ENCODE assay signal across 8 cellular contexts in the genomic region with DNA sequence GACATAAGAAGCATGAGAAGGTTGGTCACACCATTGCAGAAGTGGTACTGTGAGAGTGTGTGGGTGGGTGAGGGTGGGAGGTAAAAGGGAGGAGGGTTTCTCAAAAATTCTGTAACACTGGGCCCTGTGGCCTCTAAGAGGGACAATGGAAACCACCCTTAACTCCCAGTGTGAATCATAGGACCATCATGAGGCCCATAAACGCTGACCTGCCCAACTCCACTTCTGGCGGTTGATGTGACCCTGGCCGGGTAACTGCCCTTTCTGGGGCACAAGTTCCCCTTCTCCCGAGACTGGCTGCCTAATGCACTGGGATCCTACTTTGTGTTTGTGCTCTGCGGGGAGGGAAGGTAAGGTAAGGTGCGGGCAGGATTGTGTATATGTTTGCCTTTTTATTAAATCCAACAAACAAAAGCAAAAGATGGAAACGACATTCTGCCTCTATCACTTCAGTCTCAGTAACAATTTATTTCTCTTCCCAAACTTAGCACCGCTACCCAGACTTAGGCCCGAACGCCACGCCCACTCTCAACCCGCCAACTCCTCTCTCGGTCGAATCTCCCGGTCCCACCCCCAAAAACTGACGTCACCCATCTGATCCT. TPM values are rescaled to one million over a fixed set of nuclear protein-coding genes. Genes with fewer than 3 reads are reported as not detected.
DNase-seq lines count a peak whose midpoint lies in the region; ATAC-seq and TF ChIP-seq lines count a peak whose summit lies in the region.

No MANE protein-coding gene starts in this region.

- H3K4me3 ChIP-seq in BLaER1 (peak overlapping the region; percentile 84), endodermal cell (ENCODE audit: low read length) (peak overlapping the region; percentile 97)

- H3K9me3 Mint-ChIP-seq in endodermal cell = no peaks in the 10 kb centered on the region
- H3K9me3 Mint-ChIP-seq in mesothelial cell of epicardium = no peaks in the 10 kb centered on the region

- H3K4me2 ChIP-seq in BLaER1 = peak overlapping the region; percentile 91

- H3K9ac ChIP-seq in BLaER1 (peak overlapping the region; percentile 89), endodermal cell (ENCODE audit: extremely low read depth, low read length, poor library complexity, severe bottlenecking) (peak overlapping the region; percentile 99)

- H3K27ac Mint-ChIP-seq in endodermal cell (peak overlapping the region; percentile 100), mesothelial cell of epicardium (peak overlapping the region; percentile 99)

- ATAC-seq in GM19395 (IDR thresholded peaks at IDR 0.05; ENCODE audit: unreplicated experiment) (peak; percentile 89), HG03460 (IDR thresholded peaks at IDR 0.05; ENCODE audit: unreplicated experiment) (peak; percentile 75)

- H3K27me3 Mint-ChIP-seq in endodermal cell (ENCODE audit: insufficient read depth) (peaks cover 12% of the 10 kb centered on the region), mesothelial cell of epicardium (ENCODE audit: low read depth) (peaks cover 21% of the 10 kb centered on the region)

- no peak for TF ChIP-seq CTCF in endodermal cell (conservative IDR thresholded peaks at IDR 0.05)
- no peak for TF ChIP-seq CTCF in mesothelial cell of epicardium (IDR thresholded peaks at IDR 0.05; ENCODE audit: unreplicated experiment)

- peak overlapping the region; percentile 85 for H3K4me3 Mint-ChIP-seq in endodermal cell
- peak overlapping the region; percentile 92 for H3K4me3 Mint-ChIP-seq in mesothelial cell of epicardium

- H3K27ac ChIP-seq in BLaER1 (peak overlapping the region; percentile 93), endodermal cell (ENCODE audit: low read depth, low read length) (peak overlapping the region; percentile 96)

- H3K9me3 ChIP-seq in BLaER1 (no peaks in the 10 kb centered on the region), endodermal cell (ENCODE audit: control insufficient read depth, low read length) (no peaks in the 10 kb centered on the region)

- H3K27me3 ChIP-seq in BLaER1 (peaks cover 26% of the 10 kb centered on the region), endodermal cell (ENCODE audit: control insufficient read depth, insufficient read depth, low read length, poor library complexity, severe bottlenecking) (peaks cover 9% of the 10 kb centered on the region)

- H3K36me3 Mint-ChIP-seq in endodermal cell (ENCODE audit: low read depth) (peaks cover 26% of the 10 kb centered on the region), mesothelial cell of epicardium (peaks cover 8% of the 10 kb centered on the region)

- H4K20me1 ChIP-seq in BLaER1 = peaks cover 25% of the 10 kb centered on the region

- H3K4me1 ChIP-seq in BLaER1 = peaks cover 24% of the 10 kb centered on the region
- peaks cover 4% of the 10 kb centered on the region for H3K4me1 ChIP-seq in endodermal cell (ENCODE audit: control insufficient read depth, insufficient read depth, low read length)

- WGBS in endodermal cell (ENCODE audit: insufficient coverage in 1 of 2, insufficient read length in 1 of 2), 2 experiments = 1 to 4% methylated on average over 11 to 14 of the region's 16 CpGs

- H3K4me1 Mint-ChIP-seq in endodermal cell = peaks cover 12% of the 10 kb centered on the region
- H3K4me1 Mint-ChIP-seq in mesothelial cell of epicardium = peaks cover 24% of the 10 kb centered on the region

- H3K36me3 ChIP-seq in BLaER1 (peaks cover 32% of the 10 kb centered on the region), endodermal cell (ENCODE audit: control insufficient read depth, insufficient read depth, low read length) (peaks cover 31% of the 10 kb centered on the region)

- DNase-seq in NCI-H69 (lab: John Stamatoyannopoulos, UW) (peak; percentile 93), endodermal cell (peak; percentile 98), mesothelial cell of epicardium (ENCODE audit: low spot score in 2 of 2, unreplicated experiment in 2 of 2) (peak; percentile 80 to 89)
- peak; percentile 78 for DNase-seq in activated CD4-positive, alpha-beta T cell treated with anti-CD3 and anti-CD28 coated beads, Interleukin-2, amount 50 U/mL, for 1 hour
- peak; percentile 83 to 84 for DNase-seq in stimulated activated CD8-positive, alpha-beta memory T cell treated with anti-CD3 and anti-CD28 coated beads, Interleukin-15, amount 100 ng/mL, for 48 hours (ENCODE audit: low read depth in 2 of 2)

RNA-seq across cellular contexts. Expression of a gene that starts 0.5 kb away (rescaled TPM):
- total RNA-seq in endodermal cell (10 to 100 TPM; 26.1 to 28.7 TPM), mesothelial cell of epicardium (31.3 to 32.3 TPM (median 32.1 TPM) in 3 replicates)
- 19.3 TPM for polyA plus RNA-seq in endodermal cell (2013, experiment 1 of 2)
- 22.0 TPM for polyA plus RNA-seq in endodermal cell (2013, experiment 2 of 2)

RNA-seq across cellular contexts. Expression of a gene that starts 1.0 kb away (rescaled TPM):
- total RNA-seq in endodermal cell (1 to 10 TPM; 3.7 to 5.8 TPM), mesothelial cell of epicardium (8.7 to 10.5 TPM (median 10.5 TPM) in 3 replicates)
- polyA plus RNA-seq in endodermal cell (2013, experiment 1 of 2) = 5.1 TPM
- 5.2 TPM for polyA plus RNA-seq in endodermal cell (2013, experiment 2 of 2)

RNA-seq across cellular contexts. Expression of a gene that starts 4.5 kb away (rescaled TPM):
- total RNA-seq in endodermal cell = 1 to 10 TPM; 2.4 to 3.1 TPM
- 0.57 TPM for polyA plus RNA-seq in endodermal cell (2013, experiment 1 of 2)
- polyA plus RNA-seq in endodermal cell (2013, experiment 2 of 2) = 0.58 TPM
- 3.3 to 4.7 TPM (median 4.0 TPM) in 3 replicates for total RNA-seq in mesothelial cell of epicardium

RNA-seq across cellular contexts. Expression of a gene that starts 11.2 kb away (rescaled TPM):
- total RNA-seq in endodermal cell (10 to 100 TPM; 37.7 to 39.9 TPM), mesothelial cell of epicardium (23.4 to 31.6 TPM (median 26.2 TPM) in 3 replicates)
- 23.3 TPM for polyA plus RNA-seq in endodermal cell (2013, experiment 1 of 2)
- polyA plus RNA-seq in endodermal cell (2013, experiment 2 of 2) = 23.8 TPM

RNA-seq across cellular contexts. Expression of a gene that starts 16.5 kb away (rescaled TPM):
- total RNA-seq in endodermal cell (10 to 100 TPM; 13.6 to 15.8 TPM), mesothelial cell of epicardium (11.0 to 13.2 TPM (median 12.7 TPM) in 3 replicates)
- 10.2 TPM for polyA plus RNA-seq in endodermal cell (2013, experiment 1 of 2)
- 7.9 TPM for polyA plus RNA-seq in endodermal cell (2013, experiment 2 of 2)

Comparison
In these comparisons a context has a peak if more than half of its experiments do, and no peak if none do; other contexts are left out.
1. Peak in every context shown above with its lines: DNase-seq, ATAC-seq, H3K4me3 ChIP-seq and H3K27ac ChIP-seq.